ENCODE assay signal across 17 cellular contexts in genomic region chr12:89059721-89060120, GRCh38.
A peak's percentile ranks its signal among the peaks of the same experiment; 100 is the strongest.
DNase-seq lines count a peak whose midpoint lies in the region; ATAC-seq and TF ChIP-seq lines count a peak whose summit lies in the region.
"Had no signal": no experiment of that assay in that cellular context is flagged by ENCODE, and none has a peak within 500 bp of the region (broad histone marks: within the 10 kb centered on the region; RNA-seq: fewer than 3 reads in every experiment).

No MANE protein-coding gene starts in this region.

- no peak overlapping the region for H2BK5ac ChIP-seq in mesendoderm (ENCODE audit: low read length)

- H3K4me2 ChIP-seq in mesendoderm (ENCODE audit: low read length): no peak overlapping the region
- H3K4me2 ChIP-seq in skeletal muscle satellite cell (ENCODE audit: low read length): peak overlapping the region; percentile 15

- H3K9ac ChIP-seq in SK-N-MC (ENCODE audit: insufficient read length): no peak overlapping the region
- H3K9ac ChIP-seq in mesendoderm (ENCODE audit: low read length): no peak overlapping the region
- peak overlapping the region; percentile 19 for H3K9ac ChIP-seq in skeletal muscle satellite cell (ENCODE audit: low read depth, low read length)

- H2BK15ac ChIP-seq in mesendoderm (replicated peaks; ENCODE audit: low read depth): peak overlapping the region; percentile 77

- H3K36me3 ChIP-seq in SK-N-MC (ENCODE audit: insufficient read depth, low read length) (no peaks in the 10 kb centered on the region), mesendoderm (ENCODE audit: control insufficient read depth, insufficient read depth, low read length) (no peaks in the 10 kb centered on the region), skeletal muscle satellite cell (ENCODE audit: insufficient read depth, low read length) (no peaks in the 10 kb centered on the region), vagina (no peaks in the 10 kb centered on the region)
- H3K36me3 ChIP-seq: left ventricle myocardium inferior, WERI-Rb-1 had no signal

- no peak for TF ChIP-seq CTCF in vagina (IDR thresholded peaks at IDR 0.05)

- H2AK5ac ChIP-seq in mesendoderm (ENCODE audit: low read length): no peak overlapping the region

- no peak overlapping the region for H4K5ac ChIP-seq in mesendoderm (ENCODE audit: low read length)

- H3K27ac ChIP-seq in SK-N-MC: no peak overlapping the region
- H3K27ac ChIP-seq in mesendoderm (ENCODE audit: low read depth, low read length): no peak overlapping the region
- no peak overlapping the region for H3K27ac ChIP-seq in vagina
- H3K27ac ChIP-seq: left ventricle myocardium inferior, WERI-Rb-1 had no signal

- no CpG with 5 or more reads among the region's 5 CpGs for WGBS in mesendoderm (ENCODE audit: extremely low coverage, insufficient coverage, low lambda C conversion rate)

- intact Hi-C loops in Right ventricle myocardium inferior (cut with DNase I): no loop called here
- intact Hi-C loops in cardiac septum (cut with DNase I): no loop called here
- intact Hi-C loops in vagina (cut with DNase I): no loop called here

- TF ChIP-seq POLR2A in vagina (IDR thresholded peaks at IDR 0.05): no peak

- H3K27me3 ChIP-seq in mesendoderm (ENCODE audit: insufficient read depth, low read length, poor library complexity): no peaks in the 10 kb centered on the region
- H3K27me3 ChIP-seq in skeletal muscle satellite cell (ENCODE audit: control insufficient read depth, insufficient read depth, low read length): no peaks in the 10 kb centered on the region
- H3K27me3 ChIP-seq in vagina: no peaks in the 10 kb centered on the region

- H3K4me1 ChIP-seq in mesendoderm (ENCODE audit: control insufficient read depth, low read depth, low read length) (peaks cover 4% of the 10 kb centered on the region), skeletal muscle satellite cell (ENCODE audit: control insufficient read depth, insufficient read depth, low read length) (peaks cover 12% of the 10 kb centered on the region), vagina (no peaks in the 10 kb centered on the region)

- H3K56ac ChIP-seq in mesendoderm (ENCODE audit: low read length): no peak overlapping the region

- no peaks in the 10 kb centered on the region for H3K9me3 ChIP-seq in SK-N-MC (ENCODE audit: low read depth, low read length)
- no peaks in the 10 kb centered on the region for H3K9me3 ChIP-seq in skeletal muscle satellite cell (replicated peaks; ENCODE audit: low read length)
- H3K9me3 ChIP-seq in vagina: no peaks in the 10 kb centered on the region
- H3K9me3 ChIP-seq: left ventricle myocardium inferior had no signal

- no peaks in the 10 kb centered on the region for H3K79me1 ChIP-seq in mesendoderm (ENCODE audit: low read length)

- H2BK120ac ChIP-seq in mesendoderm (ENCODE audit: low read depth, low read length): no peak overlapping the region

- H3K79me2 ChIP-seq in mesendoderm (ENCODE audit: control insufficient read depth, insufficient read depth, low read length): no peaks in the 10 kb centered on the region

- H3K18ac ChIP-seq in mesendoderm (ENCODE audit: low read length): peak overlapping the region; percentile 46

- ATAC-seq in Right ventricle myocardium inferior: no peak
- ATAC-seq: stimulated activated effector memory CD8-positive, alpha-beta T cell treated with anti-CD3 and anti-CD28 coated beads, Interleukin-12 subunit alpha, Interleukin-12 subunit beta, amount 100 ng/mL, for 72 hours had no signal

- DNase-seq in Right ventricle myocardium inferior (ENCODE audit: missing footprints) (peak; percentile 39), cardiac septum (ENCODE audit: low spot score) (no peak), SK-N-MC (ENCODE audit: low read depth, low spot score) (no peak), mesendoderm (no peak), NCI-H524 (lab: John Stamatoyannopoulos, UW) (no peak), vagina (ENCODE audit: extremely low spot score in 2 of 2) (no peak)
- DNase-seq in stimulated activated CD4-positive, alpha-beta T cell treated with anti-CD3 and anti-CD28 coated beads, Interleukin-2, amount 100 ng/mL, for 48 hours: no peak
- DNase-seq: activated CD4-positive, alpha-beta T cell treated with anti-CD3 and anti-CD28 coated beads, Interleukin-2, amount 50 U/mL, for 4 hours; activated naive CD4-positive, alpha-beta T cell treated with anti-CD3 and anti-CD28 coated beads, Interleukin-2, amount 50 U/mL, for 16 hours; activated T-cell treated with anti-CD3 and anti-CD28 coated beads, Interleukin-2, amount 50 U/mL, for 1 hour; CD4-positive, alpha-beta T cell; left ventricle myocardium inferior; NCI-H1436 treated with DMSO at 0.1 percent for 48 hours; NCI-H226; WERI-Rb-1 had no signal

- no peak overlapping the region for H4K8ac ChIP-seq in mesendoderm (ENCODE audit: low read depth, low read length)

- H3K4me3 ChIP-seq in SK-N-MC: peak overlapping the region; percentile 22; the same call in 1 of the 2 replicates
- H3K4me3 ChIP-seq in mesendoderm (ENCODE audit: low read length): no peak overlapping the region
- H3K4me3 ChIP-seq in skeletal muscle satellite cell (ENCODE audit: low read length): no peak overlapping the region
- H3K4me3 ChIP-seq in vagina: no peak overlapping the region
- H3K4me3 ChIP-seq: left ventricle myocardium inferior had no signal

- H3K23ac ChIP-seq in mesendoderm (ENCODE audit: low read length): no peak overlapping the region

- H3K4ac ChIP-seq in mesendoderm (ENCODE audit: low read depth, low read length): peak overlapping the region; percentile 49
